Comparison of ENCODE assay signal across 20 cellular contexts in the genomic region with DNA sequence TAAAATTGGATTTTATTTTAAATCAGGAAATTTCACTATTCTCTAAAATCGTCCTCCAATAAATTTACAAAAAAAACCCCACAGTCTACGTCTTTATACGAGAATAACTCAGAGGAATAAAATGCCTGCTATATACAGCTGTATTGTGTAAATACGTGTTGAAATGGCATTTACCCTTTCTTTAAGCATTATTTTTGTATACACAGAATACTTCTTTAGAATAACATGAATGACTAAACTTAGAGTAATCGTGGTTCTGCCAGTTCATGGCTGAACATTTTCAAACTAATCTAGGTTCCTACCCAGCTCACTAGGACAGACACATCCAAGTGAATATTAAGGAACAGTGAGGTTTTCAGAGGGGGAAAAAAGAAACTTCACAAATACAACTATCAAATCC. TPM values are rescaled to one million over a fixed set of nuclear protein-coding genes. Genes with fewer than 3 reads are reported as not detected.
A peak's percentile ranks its signal among the peaks of the same experiment; 100 is the strongest.
DNase-seq lines count a peak whose midpoint lies in the region; ATAC-seq and TF ChIP-seq lines count a peak whose summit lies in the region.
"Had no signal": no experiment of that assay in that cellular context is flagged by ENCODE, and none has a peak within 500 bp of the region (broad histone marks: within the 10 kb centered on the region; RNA-seq: fewer than 3 reads in every experiment).

No MANE protein-coding gene starts in this region.

- peaks cover 49% of the 10 kb centered on the region for H3K36me3 Mint-ChIP-seq in MCF 10A (ENCODE audit: insufficient read depth, unreplicated experiment)

- no peaks in the 10 kb centered on the region for H3K9me3 Mint-ChIP-seq in MCF 10A (ENCODE audit: unreplicated experiment)
- H3K9me3 Mint-ChIP-seq: CD4-positive, alpha-beta memory T cell had no signal

- no peak overlapping the region for H2AFZ ChIP-seq in mammary epithelial cell (ENCODE audit: low read depth, low read length)

- no peaks in the 10 kb centered on the region for H3K4me1 ChIP-seq in mammary epithelial cell (ENCODE audit: insufficient read depth, low read length)
- peaks cover 13% of the 10 kb centered on the region for H3K4me1 ChIP-seq in psoas muscle

- ATAC-seq in psoas muscle (no peak), HG02571 (IDR thresholded peaks at IDR 0.05; ENCODE audit: unreplicated experiment) (no peak)
- ATAC-seq: K562 had no signal

- in situ Hi-C loops in mammary epithelial cell (cut with MboI; ENCODE audit: low sequenced_read_pairs in 2 of 2) = no loop called here

- TF ChIP-seq CTCF in MCF 10A (IDR thresholded peaks at IDR 0.05; ENCODE audit: unreplicated experiment) (no peak), mammary epithelial cell (conservative IDR thresholded peaks at IDR 0.05 in 1 of 2, IDR thresholded peaks at IDR 0.05 in 1 of 2; ENCODE audit: extremely low read depth in 1 of 2, insufficient read depth in 1 of 2, low read depth in 1 of 2, low read length in 2 of 2) (no peak), psoas muscle (IDR thresholded peaks at IDR 0.05) (no peak)

- CTCF ChIA-PET in MCF 10A (lab: Yijun Ruan, JAX) (interaction anchor here (0.7 to 0.8 kb wide), 2 partner anchors 299 to 826 kb away, joined by 3 read pairs; no protein-coding TSS in a partner anchor), mammary epithelial cell (lab: Charles Lee; ENCODE audit: low non-redundant PET) (interaction anchor here (0.6 kb wide), 1 partner anchor 1229 kb away, joined by 3 read pairs; no protein-coding TSS in a partner anchor)

- 91% methylated on average over 5 of the region's 5 CpGs for WGBS in mammary epithelial cell (ENCODE audit: low coverage, missing lambda C conversion rate)
- 88 to 96% (median 89%) methylated on average over 5 of the region's 5 CpGs for WGBS in psoas muscle, 3 donors

- no peak overlapping the region for H3K4me3 Mint-ChIP-seq in MCF 10A (ENCODE audit: unreplicated experiment)
- H3K4me3 Mint-ChIP-seq: CD4-positive, alpha-beta memory T cell had no signal

- POLR2A ChIA-PET in MCF 10A (lab: Yijun Ruan, JAX) = interaction anchor here (1.4 kb wide), 1 partner anchor 23 kb away, joined by 5 read pairs; no protein-coding TSS in a partner anchor

- peak overlapping the region; percentile 64 for H3K27ac Mint-ChIP-seq in MCF 10A (ENCODE audit: low read depth, unreplicated experiment)

- H3K4me1 Mint-ChIP-seq in MCF 10A (ENCODE audit: insufficient read depth, unreplicated experiment) = peaks cover 24% of the 10 kb centered on the region

- BruUV-seq in MCF 10A (replicated peaks; lab: Mats Ljungman, UMichigan) = no TSS peak
- no TSS peak for BruUV-seq in mammary epithelial cell (replicated peaks; lab: Mats Ljungman, UMichigan)

- no peak overlapping the region for H3K4me3 ChIP-seq in mammary epithelial cell (replicated peaks in 1 of 3; ENCODE audit: insufficient read depth in 1 of 3, low read depth in 2 of 3, low read length in 3 of 3)
- H3K4me3 ChIP-seq in psoas muscle = no peak overlapping the region
- H3K4me3 ChIP-seq: K562 had no signal

- H3K36me3 ChIP-seq in mammary epithelial cell (ENCODE audit: insufficient read depth, low read length) (peaks cover 24% of the 10 kb centered on the region), psoas muscle (ENCODE audit: insufficient read depth in 1 of 2, low read depth in 1 of 2) (peaks cover 0 to 41% of the 10 kb centered on the region in 2 donors)

- dilution Hi-C loops in mammary epithelial cell (cut with HindIII; ENCODE audit: low sequenced_read_pairs) = no loop called here

- intact Hi-C loops in MCF 10A (cut with micrococcal nuclease) (no loop called here), mammary epithelial cell (cut with micrococcal nuclease) (no loop called here), psoas muscle (cut with DNase I) (no loop called here)

- no peaks in the 10 kb centered on the region for H4K20me1 ChIP-seq in mammary epithelial cell (ENCODE audit: insufficient read depth, low read length)

- H3K9ac ChIP-seq in mammary epithelial cell (ENCODE audit: insufficient read depth, low read length) = no peak overlapping the region

- H3K27me3 ChIP-seq in mammary epithelial cell (ENCODE audit: insufficient read depth, low read length) (no peaks in the 10 kb centered on the region), psoas muscle (ENCODE audit: insufficient read depth in 3 of 3, low read length in 2 of 3) (no peaks in the 10 kb centered on the region)

- DNase-seq in MCF 10A (ENCODE audit: unreplicated experiment) (no peak), mammary epithelial cell (no peak), caudate nucleus (lab: John Stamatoyannopoulos, UW) (no peak), midbrain (lab: John Stamatoyannopoulos, UW) (peak; percentile 18), psoas muscle (no peak)
- no peak for DNase-seq in activated CD8-positive, alpha-beta memory T cell treated with anti-CD3 and anti-CD28 coated beads, Interleukin-2, amount 50 U/mL, for 48 hours
- DNase-seq: CD4-positive, alpha-beta memory T cell; DMS79; H7; MV-4-11; NCI-H1417; NCI-H1930; NCI-H2171; NCI-H446; NCI-H748 treated with DMSO at 0.1 percent for 48 hours; OCI-M1; RPMI8226 had no signal

- no peak overlapping the region for H3K4me2 ChIP-seq in mammary epithelial cell (ENCODE audit: insufficient read depth, low read depth, low read length)

- no peaks in the 10 kb centered on the region for H3K27me3 Mint-ChIP-seq in MCF 10A (ENCODE audit: insufficient read depth, unreplicated experiment)
- H3K27me3 Mint-ChIP-seq: CD4-positive, alpha-beta memory T cell had no signal

- H3K9me3 ChIP-seq in mammary epithelial cell (replicated peaks; ENCODE audit: insufficient read depth, low read length) = no peaks in the 10 kb centered on the region
- no peaks in the 10 kb centered on the region for H3K9me3 ChIP-seq in psoas muscle

- H3K27ac ChIP-seq in mammary epithelial cell (ENCODE audit: insufficient read depth, low read depth, low read length) (no peak overlapping the region), caudate nucleus (ENCODE audit: low read depth, low read length) (peak overlapping the region; percentile 69), temporal lobe (ENCODE audit: low read depth, low read length) (peak overlapping the region; percentile 67), psoas muscle (no peak overlapping the region)

- H3K79me2 ChIP-seq in mammary epithelial cell (ENCODE audit: insufficient read depth, low read length) = peaks cover 50% of the 10 kb centered on the region

RNA-seq across cellular contexts. Expression of a gene that starts 24.6 kb away (rescaled TPM):
- total RNA-seq in MCF 10A (2022) (35.6 and 48.6 TPM in 2 replicates), mammary epithelial cell (10 to 100 TPM; 48.4 to 56.0 TPM), temporal lobe (102 TPM), psoas muscle (10 to 100 TPM; 30.7 to 41.5 (median 39.3) TPM)
- polyA plus RNA-seq in mammary epithelial cell (17.1 TPM), psoas muscle (10 to 100 TPM in 2 of 3 donors, 1 to 10 TPM in 1; 7.2 to 24.4 (median 11.4) TPM)
- polyA minus RNA-seq in mammary epithelial cell = 185 TPM

Comparison
In these comparisons a context has a peak if more than half of its experiments do, and no peak if none do; other contexts are left out.
1. H3K27ac ChIP-seq: peak in caudate nucleus (single experiment) and temporal lobe (single experiment); none in mammary epithelial cell (single experiment) and psoas muscle (single experiment).